In genomic region chr14:23286020-23286903, GRCh38 we compare ENCODE assay signal across 1 cellular context.
TF ChIP-seq lines count a peak whose summit lies in the region.

A gene with protein sequence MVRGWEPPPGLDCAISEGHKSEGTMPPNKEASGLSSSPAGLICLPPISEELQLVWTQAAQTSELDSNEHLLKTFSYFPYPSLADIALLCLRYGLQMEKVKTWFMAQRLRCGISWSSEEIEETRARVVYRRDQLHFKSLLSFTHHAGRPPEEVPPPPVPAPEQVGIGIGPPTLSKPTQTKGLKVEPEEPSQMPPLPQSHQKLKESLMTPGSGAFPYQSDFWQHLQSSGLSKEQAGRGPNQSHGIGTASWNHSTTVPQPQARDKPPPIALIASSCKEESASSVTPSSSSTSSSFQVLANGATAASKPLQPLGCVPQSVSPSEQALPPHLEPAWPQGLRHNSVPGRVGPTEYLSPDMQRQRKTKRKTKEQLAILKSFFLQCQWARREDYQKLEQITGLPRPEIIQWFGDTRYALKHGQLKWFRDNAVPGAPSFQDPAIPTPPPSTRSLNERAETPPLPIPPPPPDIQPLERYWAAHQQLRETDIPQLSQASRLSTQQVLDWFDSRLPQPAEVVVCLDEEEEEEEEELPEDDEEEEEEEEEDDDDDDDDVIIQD (minus strand): TSS chr14:23286132. CDS start chr14:23285952, 180 bp downstream.

TF ChIP-seq in A549, 52 proteins besides CTCF, POLR2A, EP300 and RAD21 (continued from another document):
- TF ChIP-seq TFCP2L1 (CRISPR knock-in tag; IDR thresholded peaks at IDR 0.05) (no peak), KDM1A (IDR thresholded peaks at IDR 0.05; ENCODE audit: low read depth) (no peak), MAFK (IDR thresholded peaks at IDR 0.05; ENCODE audit: partially characterized antibody) (no peak), CBX2 (IDR thresholded peaks at IDR 0.05; ENCODE audit: borderline replicate concordance, low read depth) (no peak), RNF2 (IDR thresholded peaks at IDR 0.05; ENCODE audit: borderline replicate concordance, low read depth) (no peak), ESRRA (IDR thresholded peaks at IDR 0.05; ENCODE audit: borderline replicate concordance, low read length) (no peak), ZNF302 (CRISPR knock-in tag; IDR thresholded peaks at IDR 0.05) (no peak), RARB (CRISPR knock-in tag; IDR thresholded peaks at IDR 0.05) (no peak), BHLHE40 (IDR thresholded peaks at IDR 0.05; ENCODE audit: low read depth, low read length) (no peak), ZFP36 (IDR thresholded peaks at IDR 0.05; ENCODE audit: borderline replicate concordance, partially characterized antibody) (no peak), FOSB (CRISPR knock-in tag; IDR thresholded peaks at IDR 0.05) (no peak), HOXB5 (CRISPR knock-in tag; IDR thresholded peaks at IDR 0.05) (0 out of 2 replicates have a peak, but pooled peaks have one; percentile 31), NPAS2 (CRISPR knock-in tag; IDR thresholded peaks at IDR 0.05; ENCODE audit: borderline replicate concordance) (no peak), PHF8 (IDR thresholded peaks at IDR 0.05; ENCODE audit: borderline replicate concordance, low read depth) (peak; percentile 32; the same call in 1 of the 2 replicates), HOXA7 (CRISPR knock-in tag; IDR thresholded peaks at IDR 0.05) (no peak), POLR2AphosphoS2 (conservative IDR thresholded peaks at IDR 0.05; ENCODE audit: low read length) (no peak), E2F6 (IDR thresholded peaks at IDR 0.05; ENCODE audit: borderline replicate concordance, low read depth) (peak; percentile 30; the same call in 1 of the 2 replicates), TP53 (CRISPR knock-in tag; IDR thresholded peaks at IDR 0.05) (no peak), HDAC2 (IDR thresholded peaks at IDR 0.05) (no peak), JUNB (IDR thresholded peaks at IDR 0.05) (no peak), NR3C1 (IDR thresholded peaks at IDR 0.05) (no peak), JUN (IDR thresholded peaks at IDR 0.05) (peak in 1 of 2 experiments; percentile 49; a peak in 1 of 5 replicates), RFX5 (IDR thresholded peaks at IDR 0.05) (peak; percentile 78), SMC3 (IDR thresholded peaks at IDR 0.05) (no peak)
- TF ChIP-seq, protein P1, sequence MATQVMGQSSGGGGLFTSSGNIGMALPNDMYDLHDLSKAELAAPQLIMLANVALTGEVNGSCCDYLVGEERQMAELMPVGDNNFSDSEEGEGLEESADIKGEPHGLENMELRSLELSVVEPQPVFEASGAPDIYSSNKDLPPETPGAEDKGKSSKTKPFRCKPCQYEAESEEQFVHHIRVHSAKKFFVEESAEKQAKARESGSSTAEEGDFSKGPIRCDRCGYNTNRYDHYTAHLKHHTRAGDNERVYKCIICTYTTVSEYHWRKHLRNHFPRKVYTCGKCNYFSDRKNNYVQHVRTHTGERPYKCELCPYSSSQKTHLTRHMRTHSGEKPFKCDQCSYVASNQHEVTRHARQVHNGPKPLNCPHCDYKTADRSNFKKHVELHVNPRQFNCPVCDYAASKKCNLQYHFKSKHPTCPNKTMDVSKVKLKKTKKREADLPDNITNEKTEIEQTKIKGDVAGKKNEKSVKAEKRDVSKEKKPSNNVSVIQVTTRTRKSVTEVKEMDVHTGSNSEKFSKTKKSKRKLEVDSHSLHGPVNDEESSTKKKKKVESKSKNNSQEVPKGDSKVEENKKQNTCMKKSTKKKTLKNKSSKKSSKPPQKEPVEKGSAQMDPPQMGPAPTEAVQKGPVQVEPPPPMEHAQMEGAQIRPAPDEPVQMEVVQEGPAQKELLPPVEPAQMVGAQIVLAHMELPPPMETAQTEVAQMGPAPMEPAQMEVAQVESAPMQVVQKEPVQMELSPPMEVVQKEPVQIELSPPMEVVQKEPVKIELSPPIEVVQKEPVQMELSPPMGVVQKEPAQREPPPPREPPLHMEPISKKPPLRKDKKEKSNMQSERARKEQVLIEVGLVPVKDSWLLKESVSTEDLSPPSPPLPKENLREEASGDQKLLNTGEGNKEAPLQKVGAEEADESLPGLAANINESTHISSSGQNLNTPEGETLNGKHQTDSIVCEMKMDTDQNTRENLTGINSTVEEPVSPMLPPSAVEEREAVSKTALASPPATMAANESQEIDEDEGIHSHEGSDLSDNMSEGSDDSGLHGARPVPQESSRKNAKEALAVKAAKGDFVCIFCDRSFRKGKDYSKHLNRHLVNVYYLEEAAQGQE (IDR thresholded peaks at IDR 0.05): no peak; the same call in 1 of the 2 replicates
- TF ChIP-seq, protein P2, sequence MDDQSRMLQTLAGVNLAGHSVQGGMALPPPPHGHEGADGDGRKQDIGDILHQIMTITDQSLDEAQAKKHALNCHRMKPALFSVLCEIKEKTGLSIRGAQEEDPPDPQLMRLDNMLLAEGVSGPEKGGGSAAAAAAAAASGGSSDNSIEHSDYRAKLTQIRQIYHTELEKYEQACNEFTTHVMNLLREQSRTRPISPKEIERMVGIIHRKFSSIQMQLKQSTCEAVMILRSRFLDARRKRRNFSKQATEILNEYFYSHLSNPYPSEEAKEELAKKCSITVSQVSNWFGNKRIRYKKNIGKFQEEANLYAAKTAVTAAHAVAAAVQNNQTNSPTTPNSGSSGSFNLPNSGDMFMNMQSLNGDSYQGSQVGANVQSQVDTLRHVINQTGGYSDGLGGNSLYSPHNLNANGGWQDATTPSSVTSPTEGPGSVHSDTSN (IDR thresholded peaks at IDR 0.05): peak; percentile 70
